5 cellular contexts compared by ENCODE assay signal in the genomic region with DNA sequence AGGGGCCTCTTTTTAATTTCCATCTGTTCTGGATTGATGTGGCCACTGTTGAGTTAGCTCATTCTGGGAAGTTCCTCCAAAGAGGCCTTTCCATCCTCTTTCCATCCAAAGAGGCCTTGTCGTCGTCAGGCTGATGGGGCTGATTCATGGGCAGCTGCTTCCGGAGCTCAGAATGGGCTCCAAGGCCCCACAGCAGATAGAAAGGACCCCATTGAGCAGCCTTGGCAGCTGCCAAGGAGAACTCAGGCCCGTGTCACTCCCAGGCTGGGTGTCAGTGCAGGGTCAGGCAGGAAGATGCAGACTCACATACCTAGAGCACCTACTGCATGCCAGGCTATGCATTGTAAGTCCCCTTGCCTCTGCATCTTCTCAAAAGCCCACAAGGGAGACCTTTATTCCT.
"Had no signal": no experiment of that assay in that cellular context is flagged by ENCODE, and none has a peak within 500 bp of the region (broad histone marks: within the 10 kb centered on the region; RNA-seq: fewer than 3 reads in every experiment).

No MANE protein-coding gene starts in this region.

- ATAC-seq: GM23338, HepG2 had no signal

- H3K4me3 ChIP-seq: GM23338 had no signal

- DNase-seq: H9, HCEC 1CT, KBM-7 had no signal
